ENCODE assay signal across 8 cellular contexts in genomic region chr9:71604197-71605063, GRCh38.
DNase-seq lines count a peak whose midpoint lies in the region; ATAC-seq and TF ChIP-seq lines count a peak whose summit lies in the region.

No MANE protein-coding gene starts in this region.

- H3K9ac ChIP-seq in NT2/D1 (ENCODE audit: insufficient read length, low read depth) = no peak overlapping the region

- 60% methylated on average over 5 of the region's 5 CpGs for WGBS in esophagus squamous epithelium, 2 donors

- H3K4me1 ChIP-seq in BE2C (no peaks in the 10 kb centered on the region), NT2/D1 (ENCODE audit: insufficient read depth, insufficient read length) (no peaks in the 10 kb centered on the region), esophagus squamous epithelium (no peaks in the 10 kb centered on the region)

- H3K27ac ChIP-seq in esophagus squamous epithelium = no peak overlapping the region

- DNase-seq in BE2C (peak; percentile 78), NT2/D1 (ENCODE audit: low read depth, low spot score) (peak; percentile 60), activated T-cell treated with anti-CD3 and anti-CD28 coated beads for 1 hour (ENCODE audit: low read depth) (peak; percentile 82), esophagus squamous epithelium (lab: John Stamatoyannopoulos, UW) (peak; percentile 13), nephron progenitor cell (peak; percentile 82)
- peak; percentile 62 to 70 for DNase-seq in stimulated activated naive CD8-positive, alpha-beta T cell treated with anti-CD3 and anti-CD28 coated beads, Interleukin-15, amount 100 ng/mL, for 72 hours

- no peak overlapping the region for H3K4me3 ChIP-seq in BE2C (ENCODE audit: low read depth, low read length)
- H3K4me3 ChIP-seq in NT2/D1 (ENCODE audit: insufficient read length, low read depth) = no peak overlapping the region
- no peak overlapping the region for H3K4me3 ChIP-seq in esophagus squamous epithelium

- TF ChIP-seq CTCF in BE2C (IDR thresholded peaks at IDR 0.05; ENCODE audit: low read depth, low read length) (peak; percentile 88), esophagus squamous epithelium (IDR thresholded peaks at IDR 0.05) (peak; percentile 66 to 74 (median 72)), nephron progenitor cell (IDR thresholded peaks at IDR 0.05) (peak; percentile 77)

- H3K9me3 Mint-ChIP-seq in nephron progenitor cell = peaks cover 14% of the 10 kb centered on the region
- H3K9me3 Mint-ChIP-seq in stimulated activated naive CD8-positive, alpha-beta T cell treated with anti-CD3 and anti-CD28 coated beads, Interleukin-15, amount 100 ng/mL, for 72 hours = no peaks in the 10 kb centered on the region

- no peaks in the 10 kb centered on the region for H3K36me3 ChIP-seq in BE2C
- H3K36me3 ChIP-seq in NT2/D1 (ENCODE audit: insufficient read depth, insufficient read length, low read length) = no peaks in the 10 kb centered on the region
- no peaks in the 10 kb centered on the region for H3K36me3 ChIP-seq in esophagus squamous epithelium

- peak; percentile 97 for ATAC-seq in GM19035 (IDR thresholded peaks at IDR 0.05; ENCODE audit: unreplicated experiment)
- peak; percentile 87 for ATAC-seq in HG03457 (IDR thresholded peaks at IDR 0.05; ENCODE audit: unreplicated experiment)
- peak; percentile 82 for ATAC-seq in stimulated activated naive CD8-positive, alpha-beta T cell treated with anti-CD3 and anti-CD28 coated beads, Interleukin-15, amount 100 ng/mL, for 72 hours

- H3K27me3 Mint-ChIP-seq in nephron progenitor cell (ENCODE audit: low read depth, poor library complexity) = no peaks in the 10 kb centered on the region
- no peaks in the 10 kb centered on the region for H3K27me3 Mint-ChIP-seq in stimulated activated naive CD8-positive, alpha-beta T cell treated with anti-CD3 and anti-CD28 coated beads, Interleukin-15, amount 100 ng/mL, for 72 hours

- intact Hi-C loops in esophagus squamous epithelium (cut with DNase I) = loop anchor here (5.0 kb wide), 1 partner anchor 168 kb away; no protein-coding TSS in a partner anchor

- no peak overlapping the region for H3K27ac Mint-ChIP-seq in nephron progenitor cell
- no peak overlapping the region for H3K27ac Mint-ChIP-seq in stimulated activated naive CD8-positive, alpha-beta T cell treated with anti-CD3 and anti-CD28 coated beads, Interleukin-15, amount 100 ng/mL, for 72 hours

- TF ChIP-seq POLR2A in esophagus squamous epithelium (IDR thresholded peaks at IDR 0.05) = no peak

- no peaks in the 10 kb centered on the region for H3K36me3 Mint-ChIP-seq in nephron progenitor cell (ENCODE audit: low read depth)

- no peak overlapping the region for H3K4me3 Mint-ChIP-seq in nephron progenitor cell
- H3K4me3 Mint-ChIP-seq in stimulated activated naive CD8-positive, alpha-beta T cell treated with anti-CD3 and anti-CD28 coated beads, Interleukin-15, amount 100 ng/mL, for 72 hours = no peak overlapping the region

- no peaks in the 10 kb centered on the region for H3K4me1 Mint-ChIP-seq in nephron progenitor cell
- H3K4me1 Mint-ChIP-seq in stimulated activated naive CD8-positive, alpha-beta T cell treated with anti-CD3 and anti-CD28 coated beads, Interleukin-15, amount 100 ng/mL, for 72 hours = no peaks in the 10 kb centered on the region

- H3K9me3 ChIP-seq in BE2C = no peaks in the 10 kb centered on the region
- no peaks in the 10 kb centered on the region for H3K9me3 ChIP-seq in NT2/D1 (ENCODE audit: insufficient read depth, low read length)
- H3K9me3 ChIP-seq in esophagus squamous epithelium = no peaks in the 10 kb centered on the region

- peaks cover 21% of the 10 kb centered on the region for H3K27me3 ChIP-seq in BE2C
- no peaks in the 10 kb centered on the region for H3K27me3 ChIP-seq in NT2/D1 (ENCODE audit: insufficient read depth, insufficient read length)
- H3K27me3 ChIP-seq in esophagus squamous epithelium = no peaks in the 10 kb centered on the region

Comparison
In these comparisons a context has a peak if more than half of its experiments do, and no peak if none do; other contexts are left out.
1. DNase-seq: peak in every context shown above with its lines; median percentile 82 in activated T-cell treated with anti-CD3 and anti-CD28 coated beads for 1 hour; 82 in nephron progenitor cell; 78 in BE2C; 66 in stimulated activated naive CD8-positive, alpha-beta T cell treated with anti-CD3 and anti-CD28 coated beads, Interleukin-15, amount 100 ng/mL, for 72 hours; 60 in NT2/D1; 13 in esophagus squamous epithelium.